ENCODE assay signal across 9 cellular contexts in the genomic region with DNA sequence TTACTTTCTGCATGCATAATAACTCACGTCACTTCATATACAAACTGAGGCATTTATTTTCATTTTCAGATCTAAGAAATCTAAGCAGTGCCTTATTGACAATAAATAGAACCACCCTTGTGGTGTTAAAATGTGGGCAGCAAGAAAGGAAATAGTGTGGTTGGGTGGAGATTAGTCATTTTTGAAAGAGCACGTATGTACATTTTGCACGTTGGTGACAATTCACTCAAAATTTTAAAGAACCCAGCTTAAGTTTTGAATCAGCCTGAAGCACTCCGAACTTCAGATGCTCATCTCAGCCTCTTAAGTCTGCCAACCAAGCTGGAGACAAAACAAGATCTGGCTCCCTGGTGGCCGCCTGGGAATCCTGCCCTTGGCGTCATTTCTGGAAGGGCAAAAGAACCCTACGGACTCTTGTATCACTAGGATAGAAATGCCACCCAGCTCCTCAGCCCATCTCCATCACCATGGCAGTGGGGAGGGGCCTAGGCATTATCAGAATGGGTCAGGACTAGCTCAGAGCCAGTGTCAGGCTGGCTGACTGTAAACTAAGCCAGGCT.
DNase-seq lines count a peak whose midpoint lies in the region; ATAC-seq and TF ChIP-seq lines count a peak whose summit lies in the region.
"Had no signal": no experiment of that assay in that cellular context is flagged by ENCODE, and none has a peak within 500 bp of the region (broad histone marks: within the 10 kb centered on the region; RNA-seq: fewer than 3 reads in every experiment).

No MANE protein-coding gene starts in this region.

- ATAC-seq in GM18517 (IDR thresholded peaks at IDR 0.05; ENCODE audit: unreplicated experiment) = peak; percentile 91
- peak; percentile 81 for ATAC-seq in HG02884 (IDR thresholded peaks at IDR 0.05; ENCODE audit: unreplicated experiment)
- ATAC-seq in stimulated activated naive CD8-positive, alpha-beta T cell treated with anti-CD3 and anti-CD28 coated beads, Interleukin-15, amount 100 ng/mL, for 72 hours = peak; percentile 94

- peaks cover 9 to 15% of the 10 kb centered on the region in 2 donors for H3K9me3 Mint-ChIP-seq in stimulated activated naive CD8-positive, alpha-beta T cell treated with anti-CD3 and anti-CD28 coated beads, Interleukin-15, amount 100 ng/mL, for 72 hours

- H3K4me1 Mint-ChIP-seq in stimulated activated naive CD8-positive, alpha-beta T cell treated with anti-CD3 and anti-CD28 coated beads, Interleukin-15, amount 100 ng/mL, for 72 hours = peaks cover 46% of the 10 kb centered on the region

- DNase-seq in T-helper 1 cell (peak in 4 of 5 donors; percentile 30 to 97 (median 36)), SJCRH30 (no peak), ureter (ENCODE audit: low spot score) (no peak), right atrium auricular region (ENCODE audit: low spot score) (no peak)
- DNase-seq in central memory CD4-positive, alpha-beta T cell = peak; percentile 90
- DNase-seq in stimulated activated naive CD8-positive, alpha-beta T cell treated with anti-CD3 and anti-CD28 coated beads, Interleukin-15, amount 100 ng/mL, for 72 hours = peak; percentile 62 to 67
- DNase-seq: IMR-90 had no signal

- H3K27me3 Mint-ChIP-seq in stimulated activated naive CD8-positive, alpha-beta T cell treated with anti-CD3 and anti-CD28 coated beads, Interleukin-15, amount 100 ng/mL, for 72 hours = no peaks in the 10 kb centered on the region

- H3K27me3 ChIP-seq in SJCRH30 (no peaks in the 10 kb centered on the region), right atrium auricular region (no peaks in the 10 kb centered on the region)

- no peak overlapping the region for H3K4me3 ChIP-seq in SJCRH30
- H3K4me3 ChIP-seq in right atrium auricular region = no peak overlapping the region

- H3K4me1 ChIP-seq in SJCRH30 (no peaks in the 10 kb centered on the region), right atrium auricular region (no peaks in the 10 kb centered on the region)

- peak overlapping the region; percentile 32 to 60 for H3K4me3 Mint-ChIP-seq in stimulated activated naive CD8-positive, alpha-beta T cell treated with anti-CD3 and anti-CD28 coated beads, Interleukin-15, amount 100 ng/mL, for 72 hours

- H3K9me3 ChIP-seq in SJCRH30 (replicated peaks) (no peaks in the 10 kb centered on the region), right atrium auricular region (no peaks in the 10 kb centered on the region)

- H3K36me3 ChIP-seq in SJCRH30 (no peaks in the 10 kb centered on the region), right atrium auricular region (no peaks in the 10 kb centered on the region)

- TF ChIP-seq CTCF in right atrium auricular region (IDR thresholded peaks at IDR 0.05) = no peak

- H3K27ac Mint-ChIP-seq in stimulated activated naive CD8-positive, alpha-beta T cell treated with anti-CD3 and anti-CD28 coated beads, Interleukin-15, amount 100 ng/mL, for 72 hours = peak overlapping the region; percentile 88 to 89

- H3K27ac ChIP-seq in SJCRH30 (no peak overlapping the region), right atrium auricular region (no peak overlapping the region)

Comparison
In these comparisons a context has a peak if more than half of its experiments do, and no peak if none do; other contexts are left out.
1. DNase-seq: peak in T-helper 1 cell (4 of 5), central memory CD4-positive, alpha-beta T cell (single experiment) and stimulated activated naive CD8-positive, alpha-beta T cell treated with anti-CD3 and anti-CD28 coated beads, Interleukin-15, amount 100 ng/mL, for 72 hours (2 of 2); none in SJCRH30 (0 of 2), ureter (single experiment) and right atrium auricular region (single experiment).
2. Peak in every context shown above with its lines, with median percentiles within 50 percentile points of each other: ATAC-seq.